ENCODE assay signal across 8 cellular contexts in genomic region chr1:78607334-78607927, GRCh38. TPM values are rescaled to one million over a fixed set of nuclear protein-coding genes. Genes with fewer than 3 reads are reported as not detected.
DNase-seq lines count a peak whose midpoint lies in the region; ATAC-seq and TF ChIP-seq lines count a peak whose summit lies in the region.

No MANE protein-coding gene starts in this region.

- H3K36me3 ChIP-seq in SK-N-MC (ENCODE audit: insufficient read depth, low read length): no peaks in the 10 kb centered on the region

- H3K9ac ChIP-seq in SK-N-MC (ENCODE audit: insufficient read length): peak overlapping the region; percentile 60

- CTCF ChIA-PET in AG04450 (lab: Charles Lee): interaction anchor here (0.6 to 8.0 kb wide), 30 partner anchors 8 to 502 kb away, joined by 3 to 202 read pairs (median 4); partner anchors contain the start of gene IFI44L

- ATAC-seq in GM19035 (IDR thresholded peaks at IDR 0.05; ENCODE audit: unreplicated experiment) (no peak), GM19463 (IDR thresholded peaks at IDR 0.05; ENCODE audit: unreplicated experiment) (no peak)

- H3K9me3 ChIP-seq in AG04450 (ENCODE audit: control insufficient read depth, insufficient read depth, low read length) (no peaks in the 10 kb centered on the region), SK-N-MC (ENCODE audit: low read depth, low read length) (no peaks in the 10 kb centered on the region)

- H3K4me3 ChIP-seq in AG04450 (ENCODE audit: low read depth, low read length): no peak overlapping the region
- H3K4me3 ChIP-seq in SK-N-MC: peak overlapping the region; percentile 33

- no peaks in the 10 kb centered on the region for H3K27me3 ChIP-seq in AG04450 (ENCODE audit: control insufficient read depth, insufficient read depth, low read length)

- POLR2A ChIA-PET in AG04450 (lab: Yijun Ruan, JAX): no interaction called here

- no peak overlapping the region for H3K27ac ChIP-seq in AG04450 (ENCODE audit: low read depth, low read length)
- H3K27ac ChIP-seq in SK-N-MC: peak overlapping the region; percentile 84

- no peak for DNase-seq in AG04450 (ENCODE audit: low read depth, low spot score)
- peak; percentile 47 for DNase-seq in HCEC 1CT
- DNase-seq in SK-N-MC (ENCODE audit: low read depth, low spot score): peak; percentile 26
- DNase-seq in iPS-NIHi7 (ENCODE audit: extremely low spot score): peak; percentile 13
- DNase-seq in activated T-cell treated with anti-CD3 and anti-CD28 coated beads for 4 hours: no peak
- no peak for DNase-seq in NCI-H187 (lab: John Stamatoyannopoulos, UW)

- TF ChIP-seq CTCF in AG04450 (IDR thresholded peaks at IDR 0.05; ENCODE audit: low read depth, low read length): peak; percentile 63

RNA-seq across cellular contexts. Expression of gene IFI44L, which starts 12.8 kb away (rescaled TPM):
- polyA plus RNA-seq in AG04450 (2011; rRNA removed): 0.86 and 1.1 TPM in 2 replicates
- 0.18 and 1.0 TPM in 2 replicates for polyA minus RNA-seq in AG04450 (2011; rRNA and poly(A)+ RNA removed)

RNA-seq across cellular contexts. Expression of gene IFI44, which starts 42.2 kb away (rescaled TPM):
- 4.3 and 6.0 TPM in 2 replicates for polyA plus RNA-seq in AG04450 (2011; rRNA removed)
- polyA minus RNA-seq in AG04450 (2011; rRNA and poly(A)+ RNA removed): 0.92 and 2.1 TPM in 2 replicates

Comparison
In these comparisons a context has a peak if more than half of its experiments do, and no peak if none do; other contexts are left out.
1. DNase-seq: peak in HCEC 1CT (single experiment), SK-N-MC (single experiment) and iPS-NIHi7 (single experiment); none in AG04450 (single experiment), activated T-cell treated with anti-CD3 and anti-CD28 coated beads for 4 hours (single experiment) and NCI-H187 (0 of 2).